8 cellular contexts compared by ENCODE assay signal in genomic region chr7:151057038-151057736, GRCh38. TPM values are rescaled to one million over a fixed set of nuclear protein-coding genes. Genes with fewer than 3 reads are reported as not detected.
DNase-seq lines count a peak whose midpoint lies in the region; ATAC-seq and TF ChIP-seq lines count a peak whose summit lies in the region.

No MANE protein-coding gene starts in this region.

- no peaks in the 10 kb centered on the region for H3K36me3 Mint-ChIP-seq in activated naive CD4-positive, alpha-beta T cell treated with anti-CD3 and anti-CD28 coated beads for 36 hours (ENCODE audit: low read depth)

- no peaks in the 10 kb centered on the region for H3K9me3 Mint-ChIP-seq in activated naive CD4-positive, alpha-beta T cell treated with anti-CD3 and anti-CD28 coated beads for 36 hours

- H3K27me3 ChIP-seq in RWPE2 (ENCODE audit: insufficient read depth, poor library complexity, severe bottlenecking): no peaks in the 10 kb centered on the region

- TF ChIP-seq POLR2A in erythroblast (IDR thresholded peaks at IDR 0.05; ENCODE audit: low read length): no peak

- H3K4me3 Mint-ChIP-seq in activated naive CD4-positive, alpha-beta T cell treated with anti-CD3 and anti-CD28 coated beads for 36 hours: peak overlapping the region; percentile 85

- intact Hi-C loops in activated naive CD4-positive, alpha-beta T cell treated with anti-CD3 and anti-CD28 coated beads for 36 hours (cut with micrococcal nuclease): no loop called here
- intact Hi-C loops in sciatic nerve (cut with DNase I): no loop called here

- no peak overlapping the region for H3K27ac Mint-ChIP-seq in activated naive CD4-positive, alpha-beta T cell treated with anti-CD3 and anti-CD28 coated beads for 36 hours

- DNase-seq in activated naive CD4-positive, alpha-beta T cell treated with anti-CD3 and anti-CD28 coated beads for 36 hours: no peak
- DNase-seq in activated naive CD4-positive, alpha-beta T cell (lab: John Stamatoyannopoulos, UW): no peak
- DNase-seq in RWPE2 (ENCODE audit: low spot score): no peak
- DNase-seq in fibroblast of the aortic adventitia (ENCODE audit: low read depth): no peak
- DNase-seq in sciatic nerve (ENCODE audit: low spot score): no peak
- DNase-seq in GM03348 (ENCODE audit: low spot score): no peak
- no peak for DNase-seq in erythroblast (lab: John Stamatoyannopoulos, UW)

- no peaks in the 10 kb centered on the region for H3K9me3 ChIP-seq in RWPE2 (ENCODE audit: severe bottlenecking)

- H3K36me3 ChIP-seq in RWPE2 (ENCODE audit: low read depth): no peaks in the 10 kb centered on the region

- H3K27me3 Mint-ChIP-seq in activated naive CD4-positive, alpha-beta T cell treated with anti-CD3 and anti-CD28 coated beads for 36 hours (ENCODE audit: low read depth): no peaks in the 10 kb centered on the region

- peak; percentile 4 for ATAC-seq in HG02970 (IDR thresholded peaks at IDR 0.05; ENCODE audit: low FRiP score, unreplicated experiment)
- peak; percentile 9 for ATAC-seq in RWPE2 (ENCODE audit: low read depth)
- ATAC-seq in sciatic nerve: peak; percentile 2

- H3K4me3 ChIP-seq in RWPE2 (ENCODE audit: severe bottlenecking) (peak overlapping the region; percentile 48), fibroblast of the aortic adventitia (ENCODE audit: low read depth, low read length) (peak overlapping the region; percentile 94)

- peaks cover 40% of the 10 kb centered on the region for H3K4me1 Mint-ChIP-seq in activated naive CD4-positive, alpha-beta T cell treated with anti-CD3 and anti-CD28 coated beads for 36 hours (ENCODE audit: low read depth)

- CTCF ChIA-PET in activated naive CD4-positive, alpha-beta T cell treated with anti-CD3 and anti-CD28 coated beads for 36 hours (lab: Charles Lee): no interaction called here

- TF ChIP-seq CTCF in RWPE2 (IDR thresholded peaks at IDR 0.05; ENCODE audit: poor library complexity, severe bottlenecking) (no peak), fibroblast of the aortic adventitia (IDR thresholded peaks at IDR 0.05; ENCODE audit: insufficient read depth, low read length) (no peak)

- no peak overlapping the region for H3K27ac ChIP-seq in RWPE2 (ENCODE audit: poor library complexity, severe bottlenecking)

- H3K4me1 ChIP-seq in RWPE2 (ENCODE audit: insufficient read depth, poor library complexity, severe bottlenecking): peaks cover 18% of the 10 kb centered on the region

RNA-seq across cellular contexts. Expression of gene CDK5, which starts 0.5 kb away (rescaled TPM):
- 10 to 100 TPM in 1 of 2 experiments, 1 to 10 TPM in 1; 10.0 to 10.1 TPM for total RNA-seq in activated naive CD4-positive, alpha-beta T cell treated with anti-CD3 and anti-CD28 coated beads for 36 hours
- total RNA-seq in fibroblast of the aortic adventitia (ENCODE audit: low replicate concordance) (16.1 and 28.9 TPM in 2 replicates), sciatic nerve (5.7 TPM)

RNA-seq across cellular contexts. Expression of gene SLC4A2, which starts 2.2 kb away (rescaled TPM):
- 10 to 100 TPM; 25.6 to 29.7 TPM for total RNA-seq in activated naive CD4-positive, alpha-beta T cell treated with anti-CD3 and anti-CD28 coated beads for 36 hours
- 39.7 and 65.4 TPM in 2 replicates for total RNA-seq in fibroblast of the aortic adventitia (ENCODE audit: low replicate concordance)
- 87.5 TPM for total RNA-seq in sciatic nerve

RNA-seq across cellular contexts. Expression of gene ASIC3, which starts 8.9 kb away (rescaled TPM):
- 1 to 10 TPM; 6.8 to 7.9 TPM for total RNA-seq in activated naive CD4-positive, alpha-beta T cell treated with anti-CD3 and anti-CD28 coated beads for 36 hours
- total RNA-seq in fibroblast of the aortic adventitia (ENCODE audit: low replicate concordance) (0.18 TPM in 1 of 2 replicates, not detected in the other), sciatic nerve (4.7 TPM)

RNA-seq across cellular contexts. Expression of gene FASTK, which starts 23.4 kb away (rescaled TPM):
- total RNA-seq in activated naive CD4-positive, alpha-beta T cell treated with anti-CD3 and anti-CD28 coated beads for 36 hours: 10 to 100 TPM; 43.6 to 45.7 TPM
- total RNA-seq in fibroblast of the aortic adventitia (ENCODE audit: low replicate concordance) (62.7 and 86.0 TPM in 2 replicates), sciatic nerve (57.9 TPM)

RNA-seq across cellular contexts. Expression of gene TMUB1, which starts 26.1 kb away (rescaled TPM):
- 10 to 100 TPM; 30.2 to 35.0 TPM for total RNA-seq in activated naive CD4-positive, alpha-beta T cell treated with anti-CD3 and anti-CD28 coated beads for 36 hours
- total RNA-seq in fibroblast of the aortic adventitia (ENCODE audit: low replicate concordance) (11.7 and 20.2 TPM in 2 replicates), sciatic nerve (27.8 TPM)
